ENCODE assay signal across 1 cellular context in genomic region chr17:75241996-75242460, GRCh38.
TF ChIP-seq lines count a peak whose summit lies in the region.

No MANE protein-coding gene starts in this region.

TF ChIP-seq in GM12878, 131 proteins besides CTCF, POLR2A, EP300 and RAD21:
- 0 out of 2 replicates have a peak, but pooled peaks have one; percentile 6 for TF ChIP-seq DPF2 (IDR thresholded peaks at IDR 0.05)
- 0 out of 2 replicates have a peak, but pooled peaks have one; percentile 27 for TF ChIP-seq POLR2AphosphoS5 (IDR thresholded peaks at IDR 0.05; ENCODE audit: low read length)
- no peak for TF ChIP-seq NR2C2 (IDR thresholded peaks at IDR 0.05; ENCODE audit: borderline replicate concordance, control insufficient read depth, insufficient read length, low read depth)
- no peak for TF ChIP-seq USF2 (IDR thresholded peaks at IDR 0.05; ENCODE audit: borderline replicate concordance, low read depth, low read length)
- no peak for TF ChIP-seq SIX5 (IDR thresholded peaks at IDR 0.05; ENCODE audit: low read depth, low read length, severe bottlenecking)
